18 cellular contexts compared by ENCODE assay signal in the genomic region with DNA sequence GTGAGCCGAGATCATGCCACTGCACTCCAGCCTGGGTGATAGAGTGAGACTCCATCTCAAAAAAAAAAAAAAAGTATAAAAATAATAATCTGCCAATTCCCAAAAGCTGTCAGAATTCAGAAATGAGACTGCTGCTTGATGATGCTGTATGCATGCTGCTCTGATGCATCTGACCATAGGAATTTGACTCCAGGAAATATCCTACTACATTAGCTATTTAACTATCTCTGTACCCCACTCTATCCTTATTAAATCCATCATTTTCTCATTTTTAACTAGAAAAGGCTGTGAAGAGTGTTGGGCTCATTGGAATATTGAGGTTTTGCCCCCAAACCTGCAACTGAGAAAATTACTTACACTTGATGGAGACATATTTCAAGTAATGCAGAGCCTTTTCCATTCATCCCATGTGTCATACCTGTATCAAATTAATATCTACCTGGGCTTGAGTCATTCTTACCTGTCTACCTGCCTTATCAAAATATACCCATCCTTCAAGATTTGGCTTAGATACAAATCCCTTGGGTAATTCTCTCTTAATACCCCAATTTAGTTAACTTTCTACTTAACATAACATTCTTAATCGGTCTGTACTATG.
DNase-seq lines count a peak whose midpoint lies in the region; ATAC-seq and TF ChIP-seq lines count a peak whose summit lies in the region.
"Had no signal": no experiment of that assay in that cellular context is flagged by ENCODE, and none has a peak within 500 bp of the region (broad histone marks: within the 10 kb centered on the region; RNA-seq: fewer than 3 reads in every experiment).

No MANE protein-coding gene starts in this region.

- POLR2A ChIA-PET in SK-N-SH (lab: Yijun Ruan, JAX) (no interaction called here), IMR-90 (lab: Charles Lee; ENCODE audit: unreplicated experiment) (no interaction called here)

- in situ Hi-C loops in IMR-90 (cut with MboI; ENCODE audit: low sequenced_read_pairs) = no loop called here

- H4K20me1 ChIP-seq in SK-N-SH (ENCODE audit: insufficient read depth) (no peaks in the 10 kb centered on the region), IMR-90 (ENCODE audit: insufficient read depth, low read length) (no peaks in the 10 kb centered on the region)
- H4K20me1 ChIP-seq: BLaER1 treated with 17β-estradiol and CSF1 and Interleukin-3, amounts not matched to agents 10 nM and 100 nM had no signal

- no peak overlapping the region for H4K8ac ChIP-seq in IMR-90 (ENCODE audit: low read depth in 2 of 2, low read length in 2 of 2)

- no peak for TF ChIP-seq RAD21 in SK-N-SH (IDR thresholded peaks at IDR 0.05; ENCODE audit: low read length)
- TF ChIP-seq RAD21 in IMR-90 (IDR thresholded peaks at IDR 0.05; ENCODE audit: low read length) = no peak

- H3K4me1 ChIP-seq in SK-N-SH (ENCODE audit: control insufficient read depth in 1 of 2, insufficient read depth in 2 of 2, low read depth in 1 of 2, low read length in 1 of 2) (peaks cover 0 to 6% of the 10 kb centered on the region in 2 experiments; a peak in 1 of 4 replicates), IMR-90 (ENCODE audit: control insufficient read depth, insufficient read depth, low read length) (no peaks in the 10 kb centered on the region)
- H3K4me1 ChIP-seq: BLaER1 treated with 17β-estradiol and CSF1 and Interleukin-3, amounts not matched to agents 10 nM and 100 nM had no signal

- no peaks in the 10 kb centered on the region for H3K79me2 ChIP-seq in SK-N-SH (ENCODE audit: insufficient read depth)

- no TSS peak for BruUV-seq in IMR-90 (replicated peaks; lab: Mats Ljungman, UMichigan)

- H3K9me1 ChIP-seq in IMR-90 (ENCODE audit: insufficient read depth, low read length) = no peaks in the 10 kb centered on the region

- TF ChIP-seq POLR2A in IMR-90 (IDR thresholded peaks at IDR 0.05; ENCODE audit: low read depth, low read length) = no peak

- CTCF ChIA-PET in SK-N-SH (lab: Yijun Ruan, JAX) = no interaction called here
- CTCF ChIA-PET in IMR-90 (lab: Yijun Ruan, JAX) = no interaction called here

- H2BK20ac ChIP-seq in IMR-90 (ENCODE audit: low read depth, low read length) = no peak overlapping the region

- H3K36me3 ChIP-seq in SK-N-SH (replicated peaks in 1 of 2; ENCODE audit: control insufficient read depth in 1 of 2, insufficient read depth in 2 of 2, low read length in 1 of 2) (no peaks in the 10 kb centered on the region), IMR-90 (ENCODE audit: control insufficient read depth, insufficient read depth, low read length) (no peaks in the 10 kb centered on the region)
- H3K36me3 ChIP-seq: BLaER1 treated with 17β-estradiol and CSF1 and Interleukin-3, amounts not matched to agents 10 nM and 100 nM; HAP-1 had no signal

- no peak overlapping the region for H4K5ac ChIP-seq in IMR-90 (ENCODE audit: low read depth, low read length)

- no peaks in the 10 kb centered on the region for H3K79me1 ChIP-seq in IMR-90 (ENCODE audit: low read depth in 1 of 2, low read length in 2 of 2)

- no peaks in the 10 kb centered on the region for H3K9me2 ChIP-seq in SK-N-SH

- no peak overlapping the region for H3K27ac ChIP-seq in SK-N-SH (ENCODE audit: low read depth in 2 of 2, low read length in 1 of 2)
- no peak overlapping the region for H3K27ac ChIP-seq in IMR-90 (ENCODE audit: insufficient read depth, low read length)
- H3K27ac ChIP-seq: 22Rv1; A549; BLaER1 treated with 17β-estradiol and CSF1 and Interleukin-3, amounts not matched to agents 10 nM and 100 nM; HL-60 had no signal

- no peak for DNase-seq in SK-N-SH
- peak; percentile 29 for DNase-seq in IMR-90
- DNase-seq in dedifferentiated amniotic fluid mesenchymal stem cell (ENCODE audit: extremely low spot score) = peak; percentile 13
- peak; percentile 11 for DNase-seq in hepatic stellate cell (ENCODE audit: low spot score)
- no peak for DNase-seq in stimulated activated naive CD4-positive, alpha-beta T cell treated with Interleukin-2 at 50 U/mL for 16 hours (lab: John Stamatoyannopoulos, UW)
- no peak for DNase-seq in Right ventricle myocardium inferior (ENCODE audit: missing footprints)
- DNase-seq: Calu3; CD8-positive, alpha-beta T cell; DMS79 treated with DMSO at 0.1 percent for 48 hours; GF-D8; GOT3 had no signal

- H3K27me3 ChIP-seq in SK-N-SH (ENCODE audit: insufficient read depth) (no peaks in the 10 kb centered on the region), IMR-90 (ENCODE audit: control insufficient read depth, insufficient read depth, low read length) (no peaks in the 10 kb centered on the region)
- H3K27me3 ChIP-seq: BLaER1 treated with 17β-estradiol and CSF1 and Interleukin-3, amounts not matched to agents 10 nM and 100 nM had no signal

- intact Hi-C loops in IMR-90 (cut with micrococcal nuclease) = no loop called here
- intact Hi-C loops in Right ventricle myocardium inferior (cut with DNase I) = no loop called here

- no peak overlapping the region for H2AFZ ChIP-seq in SK-N-SH (ENCODE audit: low read depth)
- H2AFZ ChIP-seq in IMR-90 (replicated peaks; ENCODE audit: low read length, poor library complexity) = no peak overlapping the region

- H3F3A ChIP-seq in SK-N-SH (replicated peaks; ENCODE audit: insufficient read depth) = no peaks in the 10 kb centered on the region

- no peak for TF ChIP-seq EP300 in SK-N-SH (IDR thresholded peaks at IDR 0.05; ENCODE audit: borderline replicate concordance in 1 of 2, low read depth in 1 of 2, low read length in 1 of 2)

- H3K4me3 ChIP-seq in SK-N-SH (ENCODE audit: low read depth in 2 of 2, low read length in 1 of 2) (no peak overlapping the region), IMR-90 (ENCODE audit: insufficient read depth, low read depth, low read length) (no peak overlapping the region)
- H3K4me3 ChIP-seq: A549; BLaER1 treated with 17β-estradiol and CSF1 and Interleukin-3, amounts not matched to agents 10 nM and 100 nM; HAP-1 had no signal

- H2AK5ac ChIP-seq in IMR-90 (ENCODE audit: low read depth, low read length) = no peak overlapping the region

- no peak for TF ChIP-seq CTCF in SK-N-SH (IDR thresholded peaks at IDR 0.05)
- no peak for TF ChIP-seq CTCF in IMR-90 (conservative IDR thresholded peaks at IDR 0.05; ENCODE audit: low read depth, low read length)

- ATAC-seq in SK-N-SH treated with all-trans-retinoic acid at 6 μM for 48 hours = peak; percentile 76
- ATAC-seq in IMR-90 (ENCODE audit: low read depth) = no peak
- ATAC-seq in Right ventricle myocardium inferior = no peak
- no peak for ATAC-seq in HG03469 (IDR thresholded peaks at IDR 0.05; ENCODE audit: unreplicated experiment)
- ATAC-seq: A549; CD8-positive, alpha-beta T cell had no signal

- no peak overlapping the region for H3K18ac ChIP-seq in IMR-90 (ENCODE audit: low read depth, low read length)

- no peak overlapping the region for H2AK9ac ChIP-seq in IMR-90 (replicated peaks; ENCODE audit: low read depth, low read length, poor library complexity)

- no peak overlapping the region for H3K9ac ChIP-seq in SK-N-SH
- H3K9ac ChIP-seq in IMR-90 (ENCODE audit: low read depth, low read length) = no peak overlapping the region
- H3K9ac ChIP-seq: BLaER1 treated with 17β-estradiol and CSF1 and Interleukin-3, amounts not matched to agents 10 nM and 100 nM had no signal

- H3K4me2 ChIP-seq in SK-N-SH (no peak overlapping the region), IMR-90 (ENCODE audit: low read depth, low read length) (no peak overlapping the region)
- H3K4me2 ChIP-seq: A549; BLaER1 treated with 17β-estradiol and CSF1 and Interleukin-3, amounts not matched to agents 10 nM and 100 nM had no signal

- H3K23ac ChIP-seq in IMR-90 (ENCODE audit: low read depth, low read length) = no peak overlapping the region

- H2BK15ac ChIP-seq in IMR-90 (ENCODE audit: low read depth, low read length) = no peak overlapping the region

- H3K56ac ChIP-seq in IMR-90 (ENCODE audit: extremely low read depth, insufficient read depth, low read length) = no peak overlapping the region

- no peaks in the 10 kb centered on the region for H3K9me3 ChIP-seq in SK-N-SH
- no peaks in the 10 kb centered on the region for H3K9me3 ChIP-seq in IMR-90 (ENCODE audit: control insufficient read depth, insufficient read depth, low read length)
- H3K9me3 ChIP-seq: A549; BLaER1 treated with 17β-estradiol and CSF1 and Interleukin-3, amounts not matched to agents 10 nM and 100 nM; HAP-1 had no signal

- no peak overlapping the region for H3K4ac ChIP-seq in IMR-90 (ENCODE audit: low read depth, low read length)

- H4K91ac ChIP-seq in IMR-90 (ENCODE audit: insufficient read depth, low read depth, low read length) = no peak overlapping the region

- no peak overlapping the region for H3K14ac ChIP-seq in IMR-90 (replicated peaks; ENCODE audit: low read depth, low read length)

- H2BK120ac ChIP-seq in IMR-90 (ENCODE audit: low read depth, low read length) = no peak overlapping the region

- no peak overlapping the region for H2BK5ac ChIP-seq in IMR-90 (ENCODE audit: low read depth, low read length, poor library complexity, severe bottlenecking)

- dilution Hi-C loops in IMR-90 (cut with HindIII; ENCODE audit: low sequenced_read_pairs, unreplicated experiment) = no loop called here

- WGBS in SK-N-SH (ENCODE audit: low lambda C conversion rate) = 46% methylated on average over 2 of the region's 2 CpGs
- no CpG with 5 or more reads among the region's 2 CpGs for WGBS in IMR-90 (ENCODE audit: extremely low coverage in 2 of 2, insufficient read length in 1 of 2), 2 experiments

TF ChIP-seq in SK-N-SH treated with all-trans-retinoic acid at 6 μM for 48 hours, 23 proteins besides CTCF, POLR2A, EP300 and RAD21 (continues in another document):
- TF ChIP-seq ZFP30 (CRISPR knock-in tag; IDR thresholded peaks at IDR 0.05) (no peak), ISL1 (CRISPR knock-in tag; IDR thresholded peaks at IDR 0.05) (no peak), ARNTL (CRISPR knock-in tag; IDR thresholded peaks at IDR 0.05; ENCODE audit: borderline replicate concordance, low read depth) (no peak), ZNF8 (CRISPR knock-in tag; IDR thresholded peaks at IDR 0.05) (no peak)

TF ChIP-seq in SK-N-SH, 30 proteins besides CTCF, POLR2A, EP300 and RAD21 (continues in another document):
- TF ChIP-seq TCF12 (IDR thresholded peaks at IDR 0.05) = no peak

TF ChIP-seq in IMR-90, 13 proteins besides CTCF, POLR2A, EP300 and RAD21 (continues in another document):
- TF ChIP-seq CEBPB (IDR thresholded peaks at IDR 0.05; ENCODE audit: low read depth, low read length) = no peak
- TF ChIP-seq, protein P1, sequence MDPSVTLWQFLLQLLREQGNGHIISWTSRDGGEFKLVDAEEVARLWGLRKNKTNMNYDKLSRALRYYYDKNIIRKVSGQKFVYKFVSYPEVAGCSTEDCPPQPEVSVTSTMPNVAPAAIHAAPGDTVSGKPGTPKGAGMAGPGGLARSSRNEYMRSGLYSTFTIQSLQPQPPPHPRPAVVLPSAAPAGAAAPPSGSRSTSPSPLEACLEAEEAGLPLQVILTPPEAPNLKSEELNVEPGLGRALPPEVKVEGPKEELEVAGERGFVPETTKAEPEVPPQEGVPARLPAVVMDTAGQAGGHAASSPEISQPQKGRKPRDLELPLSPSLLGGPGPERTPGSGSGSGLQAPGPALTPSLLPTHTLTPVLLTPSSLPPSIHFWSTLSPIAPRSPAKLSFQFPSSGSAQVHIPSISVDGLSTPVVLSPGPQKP (IDR thresholded peaks at IDR 0.05; ENCODE audit: borderline replicate concordance, low read depth, low read length) = no peak
- TF ChIP-seq BHLHE40 (IDR thresholded peaks at IDR 0.05; ENCODE audit: low read depth, low read length) = no peak
- no peak for TF ChIP-seq MXI1 (IDR thresholded peaks at IDR 0.05; ENCODE audit: borderline replicate concordance, low read depth, low read length)
- TF ChIP-seq FOS (IDR thresholded peaks at IDR 0.05; ENCODE audit: low read depth, low read length) = no peak

Comparison
In these comparisons a context has a peak if more than half of its experiments do, and no peak if none do; other contexts are left out.
1. DNase-seq: peak in IMR-90 (single experiment), dedifferentiated amniotic fluid mesenchymal stem cell (single experiment) and hepatic stellate cell (single experiment); none in SK-N-SH (single experiment), stimulated activated naive CD4-positive, alpha-beta T cell treated with Interleukin-2 at 50 U/mL for 16 hours (single experiment) and Right ventricle myocardium inferior (single experiment).